Comparison of ENCODE assay signal across 18 cellular contexts in genomic region chr9:91048739-91049138, GRCh38.
A peak's percentile ranks its signal among the peaks of the same experiment; 100 is the strongest.
DNase-seq lines count a peak whose midpoint lies in the region; ATAC-seq lines count a peak whose summit lies in the region.
"Had no signal": no experiment of that assay in that cellular context is flagged by ENCODE, and none has a peak within 500 bp of the region (broad histone marks: within the 10 kb centered on the region; RNA-seq: fewer than 3 reads in every experiment).

No MANE protein-coding gene starts in this region.

- H3K4me1 Mint-ChIP-seq in activated T-cell treated with anti-CD3 and anti-CD28 coated beads, Interleukin-2, amount 50 U/mL, for 72 hours (ENCODE audit: low read depth), result peaks cover 98% of the 10 kb centered on the region
- peaks cover 35% of the 10 kb centered on the region for H3K4me1 Mint-ChIP-seq in activated naive CD8-positive, alpha-beta T cell (ENCODE audit: low read depth)

- H3K4me3 Mint-ChIP-seq in activated T-cell treated with anti-CD3 and anti-CD28 coated beads, Interleukin-2, amount 50 U/mL, for 72 hours, result peak overlapping the region; percentile 30 to 64
- H3K4me3 Mint-ChIP-seq in activated naive CD8-positive, alpha-beta T cell, result no peak overlapping the region
- H3K4me3 Mint-ChIP-seq: neural progenitor cell had no signal

- peaks cover 4 to 5% of the 10 kb centered on the region in 2 donors for H3K9me3 Mint-ChIP-seq in activated T-cell treated with anti-CD3 and anti-CD28 coated beads, Interleukin-2, amount 50 U/mL, for 72 hours
- no peaks in the 10 kb centered on the region for H3K9me3 Mint-ChIP-seq in activated naive CD8-positive, alpha-beta T cell (ENCODE audit: low read depth)
- H3K9me3 Mint-ChIP-seq: neural progenitor cell had no signal

- H3K27ac Mint-ChIP-seq in activated T-cell treated with anti-CD3 and anti-CD28 coated beads, Interleukin-2, amount 50 U/mL, for 72 hours, result peak overlapping the region; percentile 79
- peak overlapping the region; percentile 92 for H3K27ac Mint-ChIP-seq in activated naive CD8-positive, alpha-beta T cell
- H3K27ac Mint-ChIP-seq: neural progenitor cell had no signal

- ATAC-seq in activated T-cell treated with anti-CD3 and anti-CD28 coated beads, Interleukin-2, amount 50 U/mL, for 72 hours (replicated peaks in 1 of 2), result no peak
- ATAC-seq: left lung had no signal

- DNase-seq in activated T-cell treated with anti-CD3 and anti-CD28 coated beads, Interleukin-2, amount 50 U/mL, for 72 hours, result no peak
- no peak for DNase-seq in activated T-cell treated with anti-CD3 and anti-CD28 coated beads for 4 hours
- peak; percentile 82 for DNase-seq in NCI-H748 (lab: John Stamatoyannopoulos, UW; ENCODE audit: unreplicated experiment)
- DNase-seq in renal cortical epithelial cell (ENCODE audit: low read depth), result peak; percentile 80
- DNase-seq in stimulated activated CD4-positive, alpha-beta T cell treated with anti-CD3 and anti-CD28 coated beads, Interleukin-15, amount 100 ng/mL, for 24 hours, result no peak
- no peak for DNase-seq in stimulated activated CD4-positive, alpha-beta T cell treated with anti-CD3 and anti-CD28 coated beads, Interleukin-4, amount 100 ng/mL, for 24 hours
- no peak for DNase-seq in SIG-M5 (lab: John Stamatoyannopoulos, UW)
- DNase-seq: activated gamma-delta T cell; AML-193; effector memory CD4-positive, alpha-beta T cell; esophagus squamous epithelium; left lung; NCI-H2227 treated with DMSO at 0.1 percent for 48 hours; RPMI8226; stimulated activated CD4-positive, alpha-beta T cell treated with anti-CD3 and anti-CD28 coated beads, Interleukin-12 subunit alpha, Interleukin-12 subunit beta, amount 100 ng/mL, for 4 hours; thyroid gland had no signal

- H3K36me3 Mint-ChIP-seq in activated T-cell treated with anti-CD3 and anti-CD28 coated beads, Interleukin-2, amount 50 U/mL, for 72 hours (ENCODE audit: insufficient read depth in 2 of 2), result peaks cover 0 to 5% of the 10 kb centered on the region in 2 donors
- H3K36me3 Mint-ChIP-seq in activated naive CD8-positive, alpha-beta T cell, result no peaks in the 10 kb centered on the region
- H3K36me3 Mint-ChIP-seq: neural progenitor cell had no signal

- H3K27me3 Mint-ChIP-seq in activated T-cell treated with anti-CD3 and anti-CD28 coated beads, Interleukin-2, amount 50 U/mL, for 72 hours (ENCODE audit: low read depth), result peaks cover 9% of the 10 kb centered on the region
- peaks cover 12% of the 10 kb centered on the region for H3K27me3 Mint-ChIP-seq in activated naive CD8-positive, alpha-beta T cell

Comparison
In these comparisons a context has a peak if more than half of its experiments do, and no peak if none do; other contexts are left out.
1. DNase-seq: peak in NCI-H748 (single experiment) and renal cortical epithelial cell (single experiment); none in activated T-cell treated with anti-CD3 and anti-CD28 coated beads, Interleukin-2, amount 50 U/mL, for 72 hours (0 of 2), activated T-cell treated with anti-CD3 and anti-CD28 coated beads for 4 hours (single experiment), stimulated activated CD4-positive, alpha-beta T cell treated with anti-CD3 and anti-CD28 coated beads, Interleukin-15, amount 100 ng/mL, for 24 hours (single experiment), stimulated activated CD4-positive, alpha-beta T cell treated with anti-CD3 and anti-CD28 coated beads, Interleukin-4, amount 100 ng/mL, for 24 hours (single experiment) and SIG-M5 (single experiment).